ENCODE assay signal across 28 cellular contexts in the genomic region with DNA sequence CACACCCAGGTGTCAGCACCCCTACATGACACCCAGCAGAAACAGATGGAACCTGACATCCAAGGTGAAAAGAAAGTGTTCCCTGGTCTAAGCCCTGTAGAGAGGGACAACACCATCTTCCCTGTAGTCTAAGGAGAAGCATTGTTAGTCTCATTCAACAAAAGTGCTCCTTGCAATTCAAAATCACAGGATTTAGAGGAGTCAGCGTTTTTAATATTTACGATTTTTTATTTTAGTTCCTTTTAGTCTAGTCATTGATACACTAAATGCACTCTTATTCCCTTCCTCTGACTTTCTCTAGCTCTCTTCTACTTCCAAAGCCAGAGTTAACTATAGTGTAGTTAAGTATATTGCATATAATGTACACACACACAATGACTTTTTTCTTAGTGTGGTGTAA.
"Had no signal": no experiment of that assay in that cellular context is flagged by ENCODE, and none has a peak within 500 bp of the region (broad histone marks: within the 10 kb centered on the region; RNA-seq: fewer than 3 reads in every experiment).

No MANE protein-coding gene starts in this region.

- H3K4me1 ChIP-seq: esophagus squamous epithelium, gastrocnemius medialis, heart right ventricle, left lung, lower lobe of right lung had no signal

- H3K4me3 ChIP-seq: coronary artery, esophagus squamous epithelium, gastrocnemius medialis, heart right ventricle, left lung, lower lobe of right lung, mucosa of descending colon had no signal

- H3K36me3 ChIP-seq: esophagus squamous epithelium, gastrocnemius medialis, heart right ventricle, left lung, lower lobe of right lung had no signal

- H3K9me3 Mint-ChIP-seq: dendritic cell treated with granulocyte-macrophage colony-stimulating factor and Interleukin-4, amounts not matched to agents 40 ng/mL and 50 ng/mL, for 4 days; effector memory CD8-positive, alpha-beta T cell; endodermal cell; mesothelial cell of epicardium; naive B cell had no signal

- H3K27ac Mint-ChIP-seq: dendritic cell treated with granulocyte-macrophage colony-stimulating factor and Interleukin-4, amounts not matched to agents 40 ng/mL and 50 ng/mL, for 4 days; effector memory CD8-positive, alpha-beta T cell; endodermal cell; mesothelial cell of epicardium had no signal

- H3K36me3 Mint-ChIP-seq: mesothelial cell of epicardium, naive B cell had no signal

- ATAC-seq: effector memory CD8-positive, alpha-beta T cell; esophagus mucosa; gastrocnemius medialis; heart right ventricle; left cardiac atrium; left lung; left ventricle myocardium superior; lower lobe of right lung; mucosa of descending colon had no signal

- DNase-seq: effector CD8-positive, alpha-beta T cell; effector memory CD8-positive, alpha-beta T cell; endodermal cell; erythroblast; esophagus squamous epithelium; foreskin fibroblast; foreskin melanocyte; gastrocnemius medialis; glutamatergic neuron; head of caudate nucleus; heart right ventricle; hippocampal formation; left cardiac atrium; left lung; left ventricle myocardium superior; lower lobe of right lung; mesenchymal stem cell; mucosa of descending colon; naive B cell had no signal

- H3K4me1 Mint-ChIP-seq: endodermal cell, naive B cell had no signal

- H3K4me3 Mint-ChIP-seq: dendritic cell treated with granulocyte-macrophage colony-stimulating factor and Interleukin-4, amounts not matched to agents 40 ng/mL and 50 ng/mL, for 4 days; effector memory CD8-positive, alpha-beta T cell; endodermal cell; mesothelial cell of epicardium; naive B cell had no signal

- H3K27me3 ChIP-seq: esophagus squamous epithelium, gastrocnemius medialis, heart right ventricle, left lung had no signal

- FAIRE-seq: colon, endometrium, islet of Langerhans, keratinocyte had no signal

- H3K9me3 ChIP-seq: esophagus squamous epithelium, gastrocnemius medialis, heart right ventricle, left lung, lower lobe of right lung, mucosa of descending colon had no signal

- H3K27ac ChIP-seq: coronary artery, epithelial cell of prostate, esophagus squamous epithelium, gastrocnemius medialis, heart right ventricle, left lung, lower lobe of right lung had no signal
